In genomic region chr17:75868730-75869281, GRCh38 we compare ENCODE assay signal across 1 cellular context.
TF ChIP-seq lines count a peak whose summit lies in the region.

No MANE protein-coding gene starts in this region.

TF ChIP-seq in HepG2, 621 proteins besides CTCF, POLR2A, EP300 and RAD21 (continued from another document):
- peak; percentile 2 for TF ChIP-seq ZNF407 (CRISPR knock-in tag; IDR thresholded peaks at IDR 0.05; ENCODE audit: not compliant biosample characterization)
- peak; percentile 4; the same call in 1 of the 2 replicates for TF ChIP-seq ZC3H4 (CRISPR knock-in tag; IDR thresholded peaks at IDR 0.05; ENCODE audit: borderline replicate concordance)
- 0 out of 2 replicates have a peak, but pooled peaks have one; percentile 35 for TF ChIP-seq ZNF253 (CRISPR knock-in tag; IDR thresholded peaks at IDR 0.05; ENCODE audit: borderline replicate concordance)
- TF ChIP-seq ZNF501 (CRISPR knock-in tag; IDR thresholded peaks at IDR 0.05): 0 out of 2 replicates have a peak, but pooled peaks have one; percentile 26
- 0 out of 4 replicates have a peak, but pooled peaks of 1 of the 2 experiments have one; percentile 6 for TF ChIP-seq NR2F1 (CRISPR knock-in tag; IDR thresholded peaks at IDR 0.05)
- TF ChIP-seq EHMT2 (IDR thresholded peaks at IDR 0.05; ENCODE audit: borderline replicate concordance, low read depth, low read length): 0 out of 2 replicates have a peak, but pooled peaks have one; percentile 68
- TF ChIP-seq RXRA (CRISPR knock-in tag; IDR thresholded peaks at IDR 0.05): peak; percentile 30; the same call in 1 of the 2 replicates
- TF ChIP-seq HIC2 (CRISPR knock-in tag; IDR thresholded peaks at IDR 0.05; ENCODE audit: low read depth): peak; percentile 23; the same call in 1 of the 2 replicates
- TF ChIP-seq SAFB2 (CRISPR knock-in tag; IDR thresholded peaks at IDR 0.05; ENCODE audit: borderline replicate concordance, low read depth): 0 out of 2 replicates have a peak, but pooled peaks have one; percentile 84
- TF ChIP-seq, protein P1, sequence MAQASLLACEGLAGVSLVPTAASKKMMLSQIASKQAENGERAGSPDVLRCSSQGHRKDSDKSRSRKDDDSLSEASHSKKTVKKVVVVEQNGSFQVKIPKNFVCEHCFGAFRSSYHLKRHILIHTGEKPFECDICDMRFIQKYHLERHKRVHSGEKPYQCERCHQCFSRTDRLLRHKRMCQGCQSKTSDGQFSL (CRISPR knock-in tag; IDR thresholded peaks at IDR 0.05): 0 out of 2 replicates have a peak, but pooled peaks have one; percentile 13
- peak; percentile 39; the same call in 1 of the 2 replicates for TF ChIP-seq ZNF687 (CRISPR knock-in tag; IDR thresholded peaks at IDR 0.05)
- TF ChIP-seq NFKB2 (CRISPR knock-in tag; IDR thresholded peaks at IDR 0.05; ENCODE audit: borderline replicate concordance): peak; percentile 44; the same call in 1 of the 2 replicates
- 0 out of 2 replicates have a peak, but pooled peaks have one; percentile 19 for TF ChIP-seq ZNF605 (CRISPR knock-in tag; IDR thresholded peaks at IDR 0.05)
- peak; percentile 69; the same call in 1 of the 2 replicates for TF ChIP-seq ZXDC (CRISPR knock-in tag; IDR thresholded peaks at IDR 0.05)
- TF ChIP-seq ZNF121 (CRISPR knock-in tag; IDR thresholded peaks at IDR 0.05): peak; percentile 97
- 0 out of 2 replicates have a peak, but pooled peaks have one; percentile 41 for TF ChIP-seq NFIB (CRISPR knock-in tag; IDR thresholded peaks at IDR 0.05; ENCODE audit: borderline replicate concordance)
